ENCODE assay signal across 8 cellular contexts in genomic region chr16:1543085-1543896, GRCh38. TPM values are rescaled to one million over a fixed set of nuclear protein-coding genes. Genes with fewer than 3 reads are reported as not detected.
DNase-seq lines count a peak whose midpoint lies in the region; ATAC-seq, FAIRE-seq and TF ChIP-seq lines count a peak whose summit lies in the region.

No MANE protein-coding gene starts in this region.

- no peak for TF ChIP-seq EP300 in H1 (IDR thresholded peaks at IDR 0.05; ENCODE audit: borderline replicate concordance in 1 of 2, low read depth in 2 of 2, low read length in 2 of 2)

- no peak overlapping the region for H2BK20ac ChIP-seq in H1 (ENCODE audit: low read length)

- H3K36me3 Mint-ChIP-seq in CD14-positive monocyte, result peaks cover 0 to 14% of the 10 kb centered on the region in 2 donors

- H3K9me3 Mint-ChIP-seq in CD14-positive monocyte, result no peaks in the 10 kb centered on the region
- H3K9me3 Mint-ChIP-seq in stimulated activated naive CD8-positive, alpha-beta T cell treated with anti-CD3 and anti-CD28 coated beads, Interleukin-15, amount 100 ng/mL, for 72 hours, result no peaks in the 10 kb centered on the region

- intact Hi-C loops in CD14-positive monocyte (cut with micrococcal nuclease), result loop anchor here in 1 of 2 donors (5.0 to 10.0 kb wide), 2 partner anchors 62 to 71 kb away; no protein-coding TSS in a partner anchor

- CTCF ChIA-PET in H1 (lab: Charles Lee; ENCODE audit: partially characterized antibody), result interaction anchor here (0.6 to 0.8 kb wide), 2 partner anchors 87 to 183 kb away, joined by 3 read pairs; no protein-coding TSS in a partner anchor

- H3K27ac ChIP-seq in H1 (ENCODE audit: low read depth, low read length), result no peak overlapping the region
- no peak overlapping the region for H3K27ac ChIP-seq in mesendoderm (ENCODE audit: low read depth, low read length)

- H2BK15ac ChIP-seq in H1 (ENCODE audit: low read length) (no peak overlapping the region), mesendoderm (replicated peaks; ENCODE audit: low read depth) (no peak overlapping the region)

- H3K4me3 ChIP-seq in H1 (ENCODE audit: extremely low read depth in 1 of 4, insufficient read depth in 2 of 4, low read depth in 3 of 4, low read length in 4 of 4) (no peak overlapping the region), mesendoderm (ENCODE audit: low read length) (no peak overlapping the region)

- H3K23ac ChIP-seq in H1 (ENCODE audit: insufficient read length) (no peak overlapping the region), mesendoderm (ENCODE audit: low read length) (no peak overlapping the region)

- H4K20me1 ChIP-seq in H1 (replicated peaks in 1 of 2; ENCODE audit: control insufficient read depth in 1 of 2, insufficient read depth in 2 of 2, low read length in 2 of 2), result peaks cover 0 to 5% of the 10 kb centered on the region in 2 experiments

- 84 to 100% methylated on average over 2 to 28 of the region's 30 CpGs for WGBS in H1 (ENCODE audit: extremely low coverage in 1 of 2, insufficient coverage in 1 of 2, insufficient read length in 1 of 2, insufficient replicate concordance in 2 of 2, low coverage in 1 of 2, low lambda C conversion rate in 2 of 2, missing lambda C conversion rate in 1 of 2), 2 experiments
- WGBS in mesendoderm (ENCODE audit: extremely low coverage, insufficient coverage, low lambda C conversion rate), result no CpG with 5 or more reads among the region's 30 CpGs

- ATAC-seq in activated CD4-positive, CD25-positive, alpha-beta regulatory T cell treated with anti-CD3 and anti-CD28 coated beads, Interleukin-2, amount 50 U/mL, for 24 hours, result peak; percentile 86 to 92
- ATAC-seq in stimulated activated naive CD8-positive, alpha-beta T cell treated with anti-CD3 and anti-CD28 coated beads, Interleukin-15, amount 100 ng/mL, for 72 hours, result peak; percentile 84

- H2AFZ ChIP-seq in H1 (ENCODE audit: low read length), result no peak overlapping the region

- no peaks in the 10 kb centered on the region for H3K79me2 ChIP-seq in H1 (ENCODE audit: control insufficient read depth in 1 of 2, insufficient read depth in 2 of 2, low read length in 2 of 2)
- no peaks in the 10 kb centered on the region for H3K79me2 ChIP-seq in mesendoderm (ENCODE audit: control insufficient read depth, insufficient read depth, low read length)

- H4K91ac ChIP-seq in H1 (replicated peaks; ENCODE audit: insufficient read length, low read length), result no peak overlapping the region

- TF ChIP-seq POLR2A in H1 (IDR thresholded peaks at IDR 0.05; ENCODE audit: control extremely low read depth in 1 of 2, low read depth in 2 of 2, low read length in 2 of 2) (no peak), GM12892 (IDR thresholded peaks at IDR 0.05; ENCODE audit: low read depth, low read length) (no peak)

- H4K5ac ChIP-seq in H1 (ENCODE audit: insufficient read length, low read depth, low read length) (no peak overlapping the region), mesendoderm (ENCODE audit: low read length) (no peak overlapping the region)

- H3K79me1 ChIP-seq in H1 (ENCODE audit: low read depth, low read length) (no peaks in the 10 kb centered on the region), mesendoderm (ENCODE audit: low read length) (no peaks in the 10 kb centered on the region)

- H3K4me1 ChIP-seq in H1 (replicated peaks in 1 of 4; ENCODE audit: control insufficient read depth in 3 of 4, insufficient read depth in 4 of 4, low read length in 3 of 4), result no peaks in the 10 kb centered on the region
- H3K4me1 ChIP-seq in mesendoderm (ENCODE audit: control insufficient read depth, low read depth, low read length), result no peaks in the 10 kb centered on the region

- peak; percentile 91 for DNase-seq in CD14-positive monocyte (ENCODE audit: low spot score)
- peak in 44 of 76 experiments; percentile 3 to 61 (median 34) for DNase-seq in HUDEP-2 (lab: John Stamatoyannopoulos, UW; ENCODE audit: unreplicated experiment in 76 of 76)
- no peak for DNase-seq in H1 (ENCODE audit: low read depth in 1 of 2, low spot score in 2 of 2)
- DNase-seq in mesendoderm, result peak; percentile 71
- DNase-seq in stimulated activated naive CD8-positive, alpha-beta T cell treated with anti-CD3 and anti-CD28 coated beads, Interleukin-15, amount 100 ng/mL, for 72 hours, result peak; percentile 28 to 71
- no peak for DNase-seq in GM12892 (ENCODE audit: insufficient read length)
- no peak for DNase-seq in D341Med (ENCODE audit: low spot score)

- H3K4me1 Mint-ChIP-seq in CD14-positive monocyte, result peaks cover 41% of the 10 kb centered on the region
- H3K4me1 Mint-ChIP-seq in stimulated activated naive CD8-positive, alpha-beta T cell treated with anti-CD3 and anti-CD28 coated beads, Interleukin-15, amount 100 ng/mL, for 72 hours, result peaks cover 97% of the 10 kb centered on the region

- H3K4ac ChIP-seq in H1 (replicated peaks; ENCODE audit: insufficient read length, low read depth, low read length), result no peak overlapping the region
- no peak overlapping the region for H3K4ac ChIP-seq in mesendoderm (ENCODE audit: low read depth, low read length)

- no peaks in the 10 kb centered on the region for H3K27me3 Mint-ChIP-seq in CD14-positive monocyte (ENCODE audit: low read depth in 3 of 3)
- H3K27me3 Mint-ChIP-seq in stimulated activated naive CD8-positive, alpha-beta T cell treated with anti-CD3 and anti-CD28 coated beads, Interleukin-15, amount 100 ng/mL, for 72 hours, result no peaks in the 10 kb centered on the region

- no peaks in the 10 kb centered on the region for H3K23me2 ChIP-seq in H1 (ENCODE audit: low read depth, low read length)

- TF ChIP-seq CTCF in CD14-positive monocyte (IDR thresholded peaks at IDR 0.05), result no peak
- TF ChIP-seq CTCF in H1 (IDR thresholded peaks at IDR 0.05; ENCODE audit: control extremely low read depth in 1 of 3, insufficient read depth in 1 of 3, low read depth in 1 of 3, low read length in 3 of 3), result peak in 2 of 3 experiments; percentile 15 to 28; a peak in 2 of 4 replicates

- no peak overlapping the region for H3K4me2 ChIP-seq in H1 (ENCODE audit: insufficient read depth in 1 of 2, low read depth in 2 of 2, low read length in 2 of 2)
- no peak overlapping the region for H3K4me2 ChIP-seq in mesendoderm (ENCODE audit: low read length)

- H2BK120ac ChIP-seq in H1 (replicated peaks; ENCODE audit: low read depth, low read length) (no peak overlapping the region), mesendoderm (ENCODE audit: low read depth, low read length) (no peak overlapping the region)

- H2AK5ac ChIP-seq in H1 (ENCODE audit: low read depth, low read length) (no peak overlapping the region), mesendoderm (ENCODE audit: low read length) (no peak overlapping the region)

- H3K9ac ChIP-seq in H1 (replicated peaks in 1 of 4; ENCODE audit: extremely low read depth in 1 of 4, low read depth in 3 of 4, low read length in 3 of 4) (no peak overlapping the region), mesendoderm (ENCODE audit: low read length) (no peak overlapping the region)

- H3K27ac Mint-ChIP-seq in CD14-positive monocyte, result peak overlapping the region; percentile 90 to 98 (median 95)
- H3K27ac Mint-ChIP-seq in stimulated activated naive CD8-positive, alpha-beta T cell treated with anti-CD3 and anti-CD28 coated beads, Interleukin-15, amount 100 ng/mL, for 72 hours, result peak overlapping the region; percentile 92 to 96

- H3K36me3 ChIP-seq in H1 (ENCODE audit: control insufficient read depth in 2 of 4, insufficient read depth in 4 of 4, low read length in 3 of 4) (no peaks in the 10 kb centered on the region), mesendoderm (ENCODE audit: control insufficient read depth, insufficient read depth, low read length) (no peaks in the 10 kb centered on the region)

- H2BK12ac ChIP-seq in H1 (ENCODE audit: low read depth, low read length), result no peak overlapping the region

- H3K27me3 ChIP-seq in H1 (replicated peaks in 1 of 4; ENCODE audit: control insufficient read depth in 3 of 4, extremely low read depth in 1 of 4, insufficient read depth in 3 of 4, low read length in 3 of 4) (no peaks in the 10 kb centered on the region), mesendoderm (ENCODE audit: insufficient read depth, low read length, poor library complexity) (no peaks in the 10 kb centered on the region)

- no peak overlapping the region for H3K56ac ChIP-seq in H1 (replicated peaks; ENCODE audit: insufficient read length, low read depth, low read length)
- H3K56ac ChIP-seq in mesendoderm (ENCODE audit: low read length), result no peak overlapping the region

- no peak for FAIRE-seq in H1 (lab: Jason Lieb, UNC)
- FAIRE-seq in GM12892 (lab: Jason Lieb, UNC), result no peak

- peak overlapping the region; percentile 40 to 79 for H3K4me3 Mint-ChIP-seq in CD14-positive monocyte
- H3K4me3 Mint-ChIP-seq in stimulated activated naive CD8-positive, alpha-beta T cell treated with anti-CD3 and anti-CD28 coated beads, Interleukin-15, amount 100 ng/mL, for 72 hours, result peak overlapping the region; percentile 80 to 84

- TF ChIP-seq RAD21 in H1 (IDR thresholded peaks at IDR 0.05 in 1 of 2, conservative IDR thresholded peaks at IDR 0.05 in 1 of 2; ENCODE audit: low read depth in 2 of 2, low read length in 2 of 2), result peak in 1 of 2 experiments; percentile 33; a peak in 1 of 4 replicates

- H2BK5ac ChIP-seq in H1 (ENCODE audit: low read depth, low read length) (no peak overlapping the region), mesendoderm (ENCODE audit: low read length) (no peak overlapping the region)

- H4K8ac ChIP-seq in H1 (ENCODE audit: extremely low read depth, insufficient read depth, low read length) (no peak overlapping the region), mesendoderm (ENCODE audit: low read depth, low read length) (no peak overlapping the region)

- POLR2A ChIA-PET in H1 (lab: Charles Lee; ENCODE audit: partially characterized antibody), result interaction anchor here (1.4 kb wide), 1 partner anchor 32 kb away, joined by 3 read pairs; no protein-coding TSS in a partner anchor

- no peak overlapping the region for H3K14ac ChIP-seq in H1 (ENCODE audit: insufficient read length)

- no peak overlapping the region for H3K18ac ChIP-seq in H1 (ENCODE audit: extremely low read depth, low read length)
- H3K18ac ChIP-seq in mesendoderm (ENCODE audit: low read length), result no peak overlapping the region

- no peaks in the 10 kb centered on the region for H3K9me3 ChIP-seq in H1 (ENCODE audit: insufficient read depth in 2 of 2, low read depth in 1 of 2, low read length in 1 of 2)

RNA-seq across cellular contexts. Expression of gene TMEM204, which starts 9.8 kb away (rescaled TPM):
- polyA plus RNA-seq in CD14-positive monocyte (1 to 10 TPM; 1.3 to 1.5 TPM), H1 (2011; rRNA removed) (0.03 TPM in 1 of 2 replicates, not detected in the other)
- not detected in 2 replicates for total RNA-seq in H1 (2021; fragmentation: NEBNext Ultra II Directional; extraction: Animal tissue kit (Norgen Biotek cat#: 25700))
- polyA plus RNA-seq in H1 (2011; cell fraction: cytosol; rRNA removed), result 0.05 TPM
- polyA plus RNA-seq in H1 (2011; cell fraction: nucleus; rRNA removed), result not detected
- 0.12 to 0.37 TPM (median 0.21 TPM) in 4 replicates for polyA plus RNA-seq in H1 (2012, experiment 1 of 2)
- 0.16 TPM for polyA plus RNA-seq in H1 (2012, experiment 2 of 2)
- 0.08 TPM for polyA plus RNA-seq in H1 (2013, experiment 1 of 2)
- polyA plus RNA-seq in H1 (2013, experiment 2 of 2), result 0.02 TPM
- not detected in 2 replicates for polyA minus RNA-seq in H1 (2011; rRNA and poly(A)+ RNA removed)
- polyA minus RNA-seq in H1 (2011; cell fraction: cytosol; rRNA and poly(A)+ RNA removed), result not detected
- not detected for polyA minus RNA-seq in H1 (2011; cell fraction: nucleus; rRNA and poly(A)+ RNA removed)
- 0.07 TPM for polyA plus RNA-seq in mesendoderm (2013, experiment 1 of 2)
- polyA plus RNA-seq in mesendoderm (2013, experiment 2 of 2), result 0.04 TPM
- polyA plus RNA-seq in GM12892 (2012; ENCODE audit: missing spikeins), result 0.15 TPM

RNA-seq across cellular contexts. Expression of gene TELO2, which starts 50.1 kb away (rescaled TPM):
- polyA plus RNA-seq in CD14-positive monocyte (10 to 100 TPM in 1 of 2 donors, 1 to 10 TPM in 1; 7.3 to 11.4 TPM), H1 (2011; rRNA removed) (39.3 and 72.9 TPM in 2 replicates)
- 64.8 and 66.4 TPM in 2 replicates for total RNA-seq in H1 (2021; fragmentation: NEBNext Ultra II Directional; extraction: Animal tissue kit (Norgen Biotek cat#: 25700))
- polyA plus RNA-seq in H1 (2011; cell fraction: cytosol; rRNA removed), result 61.2 TPM
- polyA plus RNA-seq in H1 (2011; cell fraction: nucleus; rRNA removed), result 382 TPM
- polyA plus RNA-seq in H1 (2012, experiment 1 of 2), result 39.6 to 74.2 TPM (median 66.1 TPM) in 4 replicates
- 42.5 TPM for polyA plus RNA-seq in H1 (2012, experiment 2 of 2)
- polyA plus RNA-seq in H1 (2013, experiment 1 of 2), result 37.6 TPM
- 33.1 TPM for polyA plus RNA-seq in H1 (2013, experiment 2 of 2)
- 12.1 and 13.9 TPM in 2 replicates for polyA minus RNA-seq in H1 (2011; rRNA and poly(A)+ RNA removed)
- polyA minus RNA-seq in H1 (2011; cell fraction: cytosol; rRNA and poly(A)+ RNA removed), result 34.6 TPM
- 65.3 TPM for polyA minus RNA-seq in H1 (2011; cell fraction: nucleus; rRNA and poly(A)+ RNA removed)
- polyA plus RNA-seq in mesendoderm (2013, experiment 1 of 2), result 31.2 TPM
- 31.3 TPM for polyA plus RNA-seq in mesendoderm (2013, experiment 2 of 2)
- 13.7 TPM for polyA plus RNA-seq in GM12892 (2012; ENCODE audit: missing spikeins)

RNA-seq across cellular contexts. Expression of gene PTX4, which starts 54.5 kb away (rescaled TPM):
- not detected for polyA plus RNA-seq in CD14-positive monocyte
- total RNA-seq in H1 (2021; fragmentation: NEBNext Ultra II Directional; extraction: Animal tissue kit (Norgen Biotek cat#: 25700)), result not detected in 2 replicates
- not detected in 2 replicates for polyA plus RNA-seq in H1 (2011; rRNA removed)
- polyA plus RNA-seq in H1 (2011; cell fraction: cytosol; rRNA removed), result 0.10 TPM
- polyA plus RNA-seq in H1 (2011; cell fraction: nucleus; rRNA removed), result 0.10 TPM
- polyA plus RNA-seq in H1 (2012, experiment 1 of 2), result not detected in 4 replicates
- not detected for polyA plus RNA-seq in H1 (2012, experiment 2 of 2)
- 0.14 TPM for polyA plus RNA-seq in H1 (2013, experiment 1 of 2)
- polyA plus RNA-seq in H1 (2013, experiment 2 of 2), result 0.04 TPM
- polyA minus RNA-seq in H1 (2011; rRNA and poly(A)+ RNA removed), result 0.13 TPM in 1 of 2 replicates, not detected in the other
- not detected for polyA minus RNA-seq in H1 (2011; cell fraction: cytosol; rRNA and poly(A)+ RNA removed)
- not detected for polyA minus RNA-seq in H1 (2011; cell fraction: nucleus; rRNA and poly(A)+ RNA removed)
- 0.03 TPM for polyA plus RNA-seq in mesendoderm (2013, experiment 1 of 2)
- 0.04 TPM for polyA plus RNA-seq in mesendoderm (2013, experiment 2 of 2)
- not detected for polyA plus RNA-seq in GM12892 (2012; ENCODE audit: missing spikeins)

Comparison
In these comparisons a context has a peak if more than half of its experiments do, and no peak if none do; other contexts are left out.
1. DNase-seq: peak in CD14-positive monocyte (single experiment), HUDEP-2 (44 of 76), mesendoderm (single experiment) and stimulated activated naive CD8-positive, alpha-beta T cell treated with anti-CD3 and anti-CD28 coated beads, Interleukin-15, amount 100 ng/mL, for 72 hours (2 of 2); none in H1 (0 of 2), GM12892 (single experiment) and D341Med (single experiment).